In genomic region chr16:12366313-12366712, GRCh38 we compare ENCODE assay signal across 22 cellular contexts.
"Had no signal": no experiment of that assay in that cellular context is flagged by ENCODE, and none has a peak within 500 bp of the region (broad histone marks: within the 10 kb centered on the region; RNA-seq: fewer than 3 reads in every experiment).

No MANE protein-coding gene starts in this region.

- H3K36me3 ChIP-seq: cardiac muscle cell, uterus had no signal

- H2AFZ ChIP-seq: parathyroid adenoma had no signal

- ATAC-seq: activated naive CD8-positive, alpha-beta T cell treated with anti-CD3 and anti-CD28 coated beads, Interleukin-2, amount 50 U/mL, for 24 hours; esophagus mucosa; left ventricle myocardium superior; right cardiac atrium; stimulated activated memory B cell treated with anti-CD40 and anti-IgM and Interleukin-4, amounts not matched to agents 10 μg/mL and 1 μg/mL and 100 μg/mL, for 72 hours; WTC11 had no signal

- H3K4me1 ChIP-seq: parathyroid adenoma, uterus had no signal

- H3K9me3 Mint-ChIP-seq: activated naive CD4-positive, alpha-beta T cell treated with anti-CD3 and anti-CD28 coated beads for 36 hours; activated naive CD8-positive, alpha-beta T cell treated with anti-CD3 and anti-CD28 coated beads, Interleukin-2, amount 50 U/mL, for 24 hours; nephron; stimulated activated memory B cell treated with anti-CD40 and anti-IgM and Interleukin-4, amounts not matched to agents 10 μg/mL and 1 μg/mL and 100 μg/mL, for 72 hours; WTC11 had no signal

- H3K27me3 ChIP-seq: cardiac muscle cell, testis, uterus had no signal

- H3K27ac ChIP-seq: cardiac muscle cell, parathyroid adenoma, testis, uterus had no signal

- H3K27ac Mint-ChIP-seq: activated naive CD4-positive, alpha-beta T cell treated with anti-CD3 and anti-CD28 coated beads for 36 hours; activated naive CD8-positive, alpha-beta T cell treated with anti-CD3 and anti-CD28 coated beads, Interleukin-2, amount 50 U/mL, for 24 hours; nephron; stimulated activated memory B cell treated with anti-CD40 and anti-IgM and Interleukin-4, amounts not matched to agents 10 μg/mL and 1 μg/mL and 100 μg/mL, for 72 hours had no signal

- H3K4me3 Mint-ChIP-seq: activated naive CD4-positive, alpha-beta T cell treated with anti-CD3 and anti-CD28 coated beads for 36 hours; activated naive CD8-positive, alpha-beta T cell treated with anti-CD3 and anti-CD28 coated beads, Interleukin-2, amount 50 U/mL, for 24 hours; nephron; stimulated activated memory B cell treated with anti-CD40 and anti-IgM and Interleukin-4, amounts not matched to agents 10 μg/mL and 1 μg/mL and 100 μg/mL, for 72 hours; WTC11 had no signal

- H3K36me3 Mint-ChIP-seq: WTC11 had no signal

- DNase-seq: activated CD8-positive, alpha-beta memory T cell treated with anti-CD3 and anti-CD28 coated beads for 24 hours; activated CD8-positive, alpha-beta memory T cell treated with anti-CD3 and anti-CD28 coated beads, Interleukin-2, amount 50 U/mL, for 48 hours; activated effector memory CD4-positive, alpha-beta T cell treated with Interleukin-2 at 50 U/mL for 16 hours; activated naive CD4-positive, alpha-beta T cell treated with anti-CD3 and anti-CD28 coated beads for 36 hours; activated naive CD8-positive, alpha-beta T cell treated with anti-CD3 and anti-CD28 coated beads, Interleukin-2, amount 50 U/mL, for 24 hours; activated T-cell treated with anti-CD3 and anti-CD28 coated beads, Interleukin-2, amount 50 U/mL, for 48 hours; dermis blood vessel endothelial cell; effector CD8-positive, alpha-beta T cell; hippocampal formation; left ventricle myocardium superior; mammary epithelial cell; nucleus accumbens; right cardiac atrium; testis; trophoblast cell; uterus had no signal

- H3K27me3 Mint-ChIP-seq: activated naive CD8-positive, alpha-beta T cell treated with anti-CD3 and anti-CD28 coated beads, Interleukin-2, amount 50 U/mL, for 24 hours; stimulated activated memory B cell treated with anti-CD40 and anti-IgM and Interleukin-4, amounts not matched to agents 10 μg/mL and 1 μg/mL and 100 μg/mL, for 72 hours had no signal

- H3K4me3 ChIP-seq: cardiac muscle cell, testis, uterus had no signal

- H3K4me1 Mint-ChIP-seq: activated naive CD8-positive, alpha-beta T cell treated with anti-CD3 and anti-CD28 coated beads, Interleukin-2, amount 50 U/mL, for 24 hours; nephron had no signal
